Comparison of ENCODE assay signal across 16 cellular contexts in the genomic region with DNA sequence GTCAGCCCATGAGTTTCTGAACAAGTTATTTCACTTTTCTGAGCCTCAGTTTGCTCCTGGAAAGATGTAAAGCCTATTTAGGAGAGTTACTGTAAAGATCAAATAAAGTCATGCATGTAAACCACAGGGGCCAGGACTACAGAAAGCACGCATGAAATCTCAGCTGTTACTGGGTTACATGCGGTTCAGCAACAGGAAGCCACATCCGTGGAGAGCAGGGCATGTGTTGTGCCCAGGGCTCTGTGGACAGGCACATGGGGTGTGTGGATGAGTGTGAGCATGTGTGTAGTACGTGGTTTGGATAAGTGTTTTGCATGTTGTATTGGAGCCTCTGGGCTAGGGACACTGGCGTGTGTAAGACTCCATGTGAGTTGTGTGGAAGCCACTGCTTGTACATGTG. TPM values are rescaled to one million over a fixed set of nuclear protein-coding genes. Genes with fewer than 3 reads are reported as not detected.
DNase-seq lines count a peak whose midpoint lies in the region; ATAC-seq, FAIRE-seq and TF ChIP-seq lines count a peak whose summit lies in the region.
"Had no signal": no experiment of that assay in that cellular context is flagged by ENCODE, and none has a peak within 500 bp of the region (broad histone marks: within the 10 kb centered on the region; RNA-seq: fewer than 3 reads in every experiment).

No MANE protein-coding gene starts in this region.

- H2AFZ ChIP-seq in IMR-90 (replicated peaks; ENCODE audit: low read length, poor library complexity) = peak overlapping the region; percentile 13
- no peak overlapping the region for H2AFZ ChIP-seq in keratinocyte (ENCODE audit: control insufficient read depth, low read length)
- H2AFZ ChIP-seq in MM.1S (ENCODE audit: low read length) = no peak overlapping the region

- H4K8ac ChIP-seq in IMR-90 (ENCODE audit: low read depth in 2 of 2, low read length in 2 of 2) = no peak overlapping the region; a peak in 1 of 4 replicates

- in situ Hi-C loops in IMR-90 (cut with MboI; ENCODE audit: low sequenced_read_pairs) = no loop called here

- H3K9me1 ChIP-seq in IMR-90 (ENCODE audit: insufficient read depth, low read length) (peaks cover 16% of the 10 kb centered on the region), keratinocyte (ENCODE audit: control insufficient read depth, extremely low read depth, insufficient read depth, low read length) (peaks cover 3% of the 10 kb centered on the region)

- H3K4me1 ChIP-seq in CD4-positive, CD25-positive, alpha-beta regulatory T cell (ENCODE audit: control insufficient read depth, insufficient read depth, low read length, poor library complexity, severe bottlenecking) = peaks cover 62% of the 10 kb centered on the region
- H3K4me1 ChIP-seq in IMR-90 (ENCODE audit: control insufficient read depth, insufficient read depth, low read length) (peaks cover 16% of the 10 kb centered on the region), keratinocyte (ENCODE audit: control insufficient read depth, extremely low read depth, insufficient read depth, low read length) (peaks cover 48% of the 10 kb centered on the region), MM.1S (ENCODE audit: low read length) (peaks cover 7% of the 10 kb centered on the region)

- POLR2A ChIA-PET in IMR-90 (lab: Charles Lee; ENCODE audit: unreplicated experiment) = no interaction called here
- POLR2A ChIA-PET in activated CD8-positive, alpha-beta T cell treated with anti-CD3 and anti-CD28 coated beads, Interleukin-2, amount 10 ng/mL, durations not matched to agents 7 days and 5 days (lab: Charles Lee) = no interaction called here

- H2BK20ac ChIP-seq in IMR-90 (ENCODE audit: low read depth, low read length) = no peak overlapping the region

- peaks cover 1% of the 10 kb centered on the region for H3K27me3 ChIP-seq in CD4-positive, CD25-positive, alpha-beta regulatory T cell (ENCODE audit: control insufficient read depth, insufficient read depth, low read length)
- H3K27me3 ChIP-seq in IMR-90 (ENCODE audit: control insufficient read depth, insufficient read depth, low read length) (no peaks in the 10 kb centered on the region), keratinocyte (ENCODE audit: control insufficient read depth, extremely low read depth, insufficient read depth, low read length) (no peaks in the 10 kb centered on the region), MM.1S (replicated peaks; ENCODE audit: insufficient read depth, low read length) (peaks cover 40% of the 10 kb centered on the region)
- H3K27me3 ChIP-seq: ovary had no signal

- no peak overlapping the region for H3K14ac ChIP-seq in IMR-90 (replicated peaks; ENCODE audit: low read depth, low read length)

- H3K36me3 ChIP-seq in CD4-positive, CD25-positive, alpha-beta regulatory T cell (ENCODE audit: control insufficient read depth, insufficient read depth, low read length) = no peaks in the 10 kb centered on the region
- H3K36me3 ChIP-seq in IMR-90 (ENCODE audit: control insufficient read depth, insufficient read depth, low read length) (no peaks in the 10 kb centered on the region), keratinocyte (ENCODE audit: control insufficient read depth in 2 of 2, extremely low read depth in 1 of 2, insufficient read depth in 2 of 2, low read length in 2 of 2) (peaks cover 11 to 20% of the 10 kb centered on the region in 2 experiments), MM.1S (replicated peaks; ENCODE audit: insufficient read depth, low read length) (no peaks in the 10 kb centered on the region)
- H3K36me3 ChIP-seq: heart left ventricle, left lung, ovary had no signal

- peak; percentile 71 to 76 for ATAC-seq in CD4-positive, CD25-positive, alpha-beta regulatory T cell (ENCODE audit: low read depth in 2 of 2)
- no peak for ATAC-seq in IMR-90 (ENCODE audit: low read depth)
- peak; percentile 48 for ATAC-seq in activated CD8-positive, alpha-beta T cell treated with anti-CD3 and anti-CD28 coated beads, Interleukin-2, amount 10 ng/mL, durations not matched to agents 7 days and 5 days
- no peak for ATAC-seq in HG02759 (IDR thresholded peaks at IDR 0.05; ENCODE audit: unreplicated experiment)
- no peak for ATAC-seq in GM21786 (IDR thresholded peaks at IDR 0.05; ENCODE audit: unreplicated experiment)
- ATAC-seq: heart left ventricle, left lung had no signal

- H3K56ac ChIP-seq in IMR-90 (ENCODE audit: extremely low read depth, insufficient read depth, low read length) = no peak overlapping the region

- no peak for TF ChIP-seq POLR2A in IMR-90 (IDR thresholded peaks at IDR 0.05; ENCODE audit: low read depth, low read length)

- H2AK5ac ChIP-seq in IMR-90 (ENCODE audit: low read depth, low read length) = peak overlapping the region; percentile 39; the same call in 1 of the 2 replicates

- H3K9me3 ChIP-seq in CD4-positive, CD25-positive, alpha-beta regulatory T cell (ENCODE audit: control insufficient read depth in 2 of 2, low read length in 2 of 2) = no peaks in the 10 kb centered on the region
- H3K9me3 ChIP-seq in IMR-90 (ENCODE audit: control insufficient read depth, insufficient read depth, low read length) (no peaks in the 10 kb centered on the region), keratinocyte (ENCODE audit: control insufficient read depth, low read depth, low read length) (no peaks in the 10 kb centered on the region), MM.1S (replicated peaks; ENCODE audit: insufficient read depth, low read length) (no peaks in the 10 kb centered on the region)
- H3K9me3 ChIP-seq: heart left ventricle, left lung, ovary had no signal

- no peaks in the 10 kb centered on the region for H3K36me3 Mint-ChIP-seq in CD4-positive, CD25-positive, alpha-beta regulatory T cell
- no peaks in the 10 kb centered on the region for H3K36me3 Mint-ChIP-seq in activated CD8-positive, alpha-beta T cell treated with anti-CD3 and anti-CD28 coated beads, Interleukin-2, amount 10 ng/mL, durations not matched to agents 7 days and 5 days (ENCODE audit: low read depth)
- H3K36me3 Mint-ChIP-seq: CD14-positive monocyte had no signal

- TF ChIP-seq CTCF in IMR-90 (conservative IDR thresholded peaks at IDR 0.05; ENCODE audit: low read depth, low read length) = no peak
- TF ChIP-seq CTCF in keratinocyte (optimal IDR thresholded peaks at IDR 0.05 in 1 of 3, IDR thresholded peaks at IDR 0.05 in 1 of 3, conservative IDR thresholded peaks at IDR 0.05 in 1 of 3; ENCODE audit: extremely low read depth in 1 of 3, insufficient read depth in 2 of 3, low read length in 3 of 3) = no peak
- TF ChIP-seq CTCF in MM.1S (IDR thresholded peaks at IDR 0.05; ENCODE audit: low read length) = no peak

- H4K20me1 ChIP-seq in IMR-90 (ENCODE audit: insufficient read depth, low read length) (peaks cover 3% of the 10 kb centered on the region; the same call in 1 of the 2 replicates), keratinocyte (ENCODE audit: control insufficient read depth, extremely low read depth, insufficient read depth, low read length) (peaks cover 10% of the 10 kb centered on the region), MM.1S (ENCODE audit: insufficient read depth, low read length) (no peaks in the 10 kb centered on the region)

- no peak overlapping the region for H3K27ac ChIP-seq in CD4-positive, CD25-positive, alpha-beta regulatory T cell (ENCODE audit: insufficient read depth, low read length, poor library complexity, severe bottlenecking)
- no peak overlapping the region for H3K27ac ChIP-seq in IMR-90 (ENCODE audit: insufficient read depth, low read length)
- peak overlapping the region; percentile 85 for H3K27ac ChIP-seq in keratinocyte (ENCODE audit: control insufficient read depth, insufficient read depth, low read length)
- no peak overlapping the region for H3K27ac ChIP-seq in MM.1S (ENCODE audit: low read length)
- H3K27ac ChIP-seq: left lung, ovary had no signal

- no peak overlapping the region for H3K4me3 ChIP-seq in CD4-positive, CD25-positive, alpha-beta regulatory T cell (ENCODE audit: low read depth, low read length)
- no peak overlapping the region for H3K4me3 ChIP-seq in IMR-90 (ENCODE audit: insufficient read depth, low read depth, low read length)
- H3K4me3 ChIP-seq in keratinocyte (ENCODE audit: control insufficient read depth in 2 of 3, extremely low read depth in 1 of 3, insufficient read depth in 2 of 3, low read depth in 1 of 3, low read length in 3 of 3) = no peak overlapping the region
- H3K4me3 ChIP-seq in MM.1S (ENCODE audit: low read length) = no peak overlapping the region
- H3K4me3 ChIP-seq: heart left ventricle, left lung, ovary had no signal

- H3K4me2 ChIP-seq in IMR-90 (ENCODE audit: low read depth, low read length) = no peak overlapping the region
- peak overlapping the region; percentile 58 for H3K4me2 ChIP-seq in keratinocyte (ENCODE audit: control insufficient read depth, extremely low read depth, insufficient read depth, low read depth, low read length)
- H3K4me2 ChIP-seq in MM.1S (ENCODE audit: low read depth, low read length) = no peak overlapping the region

- H3K4ac ChIP-seq in IMR-90 (ENCODE audit: low read depth, low read length) = peak overlapping the region; percentile 8; the same call in 1 of the 2 replicates

- H3K9ac ChIP-seq in IMR-90 (ENCODE audit: low read depth, low read length) = no peak overlapping the region
- H3K9ac ChIP-seq in keratinocyte (ENCODE audit: control insufficient read depth, extremely low read depth, insufficient read depth, low read length) = peak overlapping the region; percentile 91
- H3K9ac ChIP-seq in MM.1S (ENCODE audit: low read length) = no peak overlapping the region

- TF ChIP-seq RAD21 in IMR-90 (IDR thresholded peaks at IDR 0.05; ENCODE audit: low read length) = no peak

- no peak overlapping the region for H4K91ac ChIP-seq in IMR-90 (ENCODE audit: insufficient read depth, low read depth, low read length)

- H3K18ac ChIP-seq in IMR-90 (ENCODE audit: low read depth, low read length) = no peak overlapping the region

- peak overlapping the region; percentile 65; the same call in 1 of the 2 replicates for H3K23ac ChIP-seq in IMR-90 (ENCODE audit: low read depth, low read length)

- WGBS in IMR-90 (ENCODE audit: extremely low coverage in 2 of 2, insufficient read length in 1 of 2), 2 experiments = 95% methylated on average over 3 of the region's 5 CpGs; no CpG with 5 or more reads in 1 of the 2 experiments

- peaks cover 5 to 75% (median 29%) of the 10 kb centered on the region in 4 donors for H3K4me1 Mint-ChIP-seq in CD4-positive, CD25-positive, alpha-beta regulatory T cell
- H3K4me1 Mint-ChIP-seq in activated CD8-positive, alpha-beta T cell treated with anti-CD3 and anti-CD28 coated beads, Interleukin-2, amount 10 ng/mL, durations not matched to agents 7 days and 5 days (ENCODE audit: low read depth) = peaks cover 55% of the 10 kb centered on the region

- H3K27ac Mint-ChIP-seq in CD4-positive, CD25-positive, alpha-beta regulatory T cell = peak overlapping the region in 2 of 3 donors; percentile 42 to 62
- no peak overlapping the region for H3K27ac Mint-ChIP-seq in activated CD8-positive, alpha-beta T cell treated with anti-CD3 and anti-CD28 coated beads, Interleukin-2, amount 10 ng/mL, durations not matched to agents 7 days and 5 days

- H3K27me3 Mint-ChIP-seq in CD4-positive, CD25-positive, alpha-beta regulatory T cell = peaks cover 12% of the 10 kb centered on the region
- peaks cover 49% of the 10 kb centered on the region for H3K27me3 Mint-ChIP-seq in activated CD8-positive, alpha-beta T cell treated with anti-CD3 and anti-CD28 coated beads, Interleukin-2, amount 10 ng/mL, durations not matched to agents 7 days and 5 days (ENCODE audit: low read depth)

- no peak overlapping the region for H2BK5ac ChIP-seq in IMR-90 (ENCODE audit: low read depth, low read length, poor library complexity, severe bottlenecking)

- peak; percentile 72 for FAIRE-seq in keratinocyte (lab: Jason Lieb, UNC)

- H2AK9ac ChIP-seq in IMR-90 (replicated peaks; ENCODE audit: low read depth, low read length, poor library complexity) = no peak overlapping the region

- peaks cover 12% of the 10 kb centered on the region for H3F3A ChIP-seq in MM.1S (ENCODE audit: insufficient read depth, low read length)

- H4K5ac ChIP-seq in IMR-90 (ENCODE audit: low read depth, low read length) = no peak overlapping the region

- no TSS peak for BruUV-seq in IMR-90 (replicated peaks; lab: Mats Ljungman, UMichigan)

- CTCF ChIA-PET in IMR-90 (lab: Yijun Ruan, JAX) = interaction anchor here (0.6 kb wide), 1 partner anchor 339 kb away, joined by 4 read pairs; no protein-coding TSS in a partner anchor
- CTCF ChIA-PET in activated CD8-positive, alpha-beta T cell treated with anti-CD3 and anti-CD28 coated beads, Interleukin-2, amount 10 ng/mL, durations not matched to agents 7 days and 5 days (lab: Charles Lee) = no interaction called here

- no peaks in the 10 kb centered on the region for H3K9me2 ChIP-seq in MM.1S (replicated peaks; ENCODE audit: insufficient read depth, low read length)

- peaks cover 41% of the 10 kb centered on the region for H3K79me2 ChIP-seq in keratinocyte (ENCODE audit: control insufficient read depth, insufficient read depth, low read length)
- H3K79me2 ChIP-seq in MM.1S (ENCODE audit: low read length) = no peaks in the 10 kb centered on the region

- dilution Hi-C loops in IMR-90 (cut with HindIII; ENCODE audit: low sequenced_read_pairs, unreplicated experiment) = no loop called here
- dilution Hi-C loops in keratinocyte (cut with MboI; ENCODE audit: extremely low pct_ligation_motif_present, low sequenced_read_pairs) = no loop called here

- intact Hi-C loops in IMR-90 (cut with micrococcal nuclease) = no loop called here

- peak overlapping the region in 3 of 4 donors; percentile 18 to 70 (median 44) for H3K4me3 Mint-ChIP-seq in CD4-positive, CD25-positive, alpha-beta regulatory T cell
- no peak overlapping the region for H3K4me3 Mint-ChIP-seq in activated CD8-positive, alpha-beta T cell treated with anti-CD3 and anti-CD28 coated beads, Interleukin-2, amount 10 ng/mL, durations not matched to agents 7 days and 5 days

- H2BK120ac ChIP-seq in IMR-90 (ENCODE audit: low read depth, low read length) = no peak overlapping the region

- 0 out of 3 replicates have a peak overlapping the region, but pooled peaks have one; percentile 28 for H2BK15ac ChIP-seq in IMR-90 (ENCODE audit: low read depth, low read length)

- H3K9me3 Mint-ChIP-seq in CD4-positive, CD25-positive, alpha-beta regulatory T cell = no peaks in the 10 kb centered on the region
- no peaks in the 10 kb centered on the region for H3K9me3 Mint-ChIP-seq in activated CD8-positive, alpha-beta T cell treated with anti-CD3 and anti-CD28 coated beads, Interleukin-2, amount 10 ng/mL, durations not matched to agents 7 days and 5 days (ENCODE audit: insufficient read depth)

- peaks cover 4 to 32% of the 10 kb centered on the region in 2 experiments; a peak in 3 of 4 replicates for H3K79me1 ChIP-seq in IMR-90 (ENCODE audit: low read depth in 1 of 2, low read length in 2 of 2)

- DNase-seq in CD4-positive, CD25-positive, alpha-beta regulatory T cell = peak in 2 of 3 donors; percentile 59 to 80
- DNase-seq in IMR-90 (no peak), keratinocyte (ENCODE audit: low read depth, low spot score) (no peak), MM.1S (no peak), NCI-H226 (no peak)
- DNase-seq in activated CD8-positive, alpha-beta T cell treated with anti-CD3 and anti-CD28 coated beads, Interleukin-2, amount 10 ng/mL, durations not matched to agents 7 days and 5 days = peak; percentile 70
- DNase-seq: heart left ventricle; left lung; NCI-H1048; NCI-H524; ovary; SHP77 treated with DMSO at 0.1 percent for 48 hours; stimulated activated CD4-positive, alpha-beta T cell treated with anti-CD3 and anti-CD28 coated beads, Interleukin-4, amount 100 ng/mL, for 1 hour had no signal

RNA-seq across cellular contexts. Expression of gene EPHA2, which starts 2.2 kb away (rescaled TPM):
- total RNA-seq in CD4-positive, CD25-positive, alpha-beta regulatory T cell = not detected
- not detected for polyA plus RNA-seq in CD4-positive, CD25-positive, alpha-beta regulatory T cell
- 22.5 and 24.0 TPM in 2 replicates for total RNA-seq in IMR-90 (2012; rRNA removed)
- polyA plus RNA-seq in IMR-90 (2012; rRNA removed) (72.6 and 82.5 TPM in 2 replicates), keratinocyte (55.6 to 70.9 TPM (median 60.3 TPM) in 3 replicates)
- 65.8 and 89.5 TPM in 2 replicates for polyA plus RNA-seq in IMR-90 (2012; cell fraction: cytosol; rRNA removed)
- 96.5 and 215 TPM in 2 replicates for polyA plus RNA-seq in IMR-90 (2012; cell fraction: nucleus; rRNA removed; ENCODE audit: low replicate concordance)
- total RNA-seq in activated CD8-positive, alpha-beta T cell treated with anti-CD3 and anti-CD28 coated beads, Interleukin-2, amount 10 ng/mL, durations not matched to agents 7 days and 5 days = not detected
- 31.9 TPM for polyA plus RNA-seq in keratinocyte (2011; ENCODE audit: low read depth)
- 36.6 and 49.9 TPM in 2 replicates for polyA plus RNA-seq in keratinocyte (2011; cell fraction: cytosol; rRNA removed)
- polyA plus RNA-seq in keratinocyte (2011; cell fraction: nucleus; rRNA removed) = 176 and 195 TPM in 2 replicates
- polyA plus RNA-seq in keratinocyte (2012; ENCODE audit: low replicate concordance) = 64.4 and 71.6 TPM in 2 replicates
- 113 to 223 TPM (median 129 TPM) in 3 replicates for polyA minus RNA-seq in keratinocyte
- polyA minus RNA-seq in keratinocyte (2011; cell fraction: cytosol; rRNA and poly(A)+ RNA removed) = 152 TPM
- 153 and 207 TPM in 2 replicates for polyA minus RNA-seq in keratinocyte (2011; cell fraction: nucleus; rRNA and poly(A)+ RNA removed)
- polyA plus RNA-seq: CD14-positive monocyte had no signal

RNA-seq across cellular contexts. Expression of gene ARHGEF19, which starts 54.4 kb away (rescaled TPM):
- 10.4 TPM for total RNA-seq in CD4-positive, CD25-positive, alpha-beta regulatory T cell
- polyA plus RNA-seq in CD4-positive, CD25-positive, alpha-beta regulatory T cell = 1 to 10 TPM; 5.6 to 8.5 (median 8.1) TPM
- 3.3 and 4.5 TPM in 2 replicates for total RNA-seq in IMR-90 (2012; rRNA removed)
- polyA plus RNA-seq in IMR-90 (2012; rRNA removed) (16.8 and 17.2 TPM in 2 replicates), keratinocyte (5.0 to 7.1 TPM (median 5.1 TPM) in 3 replicates)
- polyA plus RNA-seq in IMR-90 (2012; cell fraction: cytosol; rRNA removed) = 13.6 and 18.3 TPM in 2 replicates
- 34.8 and 65.2 TPM in 2 replicates for polyA plus RNA-seq in IMR-90 (2012; cell fraction: nucleus; rRNA removed; ENCODE audit: low replicate concordance)
- 10 to 100 TPM; 11.4 to 11.9 TPM for total RNA-seq in activated CD8-positive, alpha-beta T cell treated with anti-CD3 and anti-CD28 coated beads, Interleukin-2, amount 10 ng/mL, durations not matched to agents 7 days and 5 days
- polyA plus RNA-seq in keratinocyte (2011; ENCODE audit: low read depth) = 2.4 TPM
- polyA plus RNA-seq in keratinocyte (2011; cell fraction: cytosol; rRNA removed) = 2.6 and 4.1 TPM in 2 replicates
- polyA plus RNA-seq in keratinocyte (2011; cell fraction: nucleus; rRNA removed) = 10.6 and 14.4 TPM in 2 replicates
- polyA plus RNA-seq in keratinocyte (2012; ENCODE audit: low replicate concordance) = 2.1 and 5.8 TPM in 2 replicates
- 4.3 to 8.0 TPM (median 4.6 TPM) in 3 replicates for polyA minus RNA-seq in keratinocyte
- polyA minus RNA-seq in keratinocyte (2011; cell fraction: cytosol; rRNA and poly(A)+ RNA removed) = 4.4 TPM
- 3.0 and 4.4 TPM in 2 replicates for polyA minus RNA-seq in keratinocyte (2011; cell fraction: nucleus; rRNA and poly(A)+ RNA removed)

Comparison
In these comparisons a context has a peak if more than half of its experiments do, and no peak if none do; other contexts are left out.
1. ATAC-seq: peak in CD4-positive, CD25-positive, alpha-beta regulatory T cell (2 of 2) and activated CD8-positive, alpha-beta T cell treated with anti-CD3 and anti-CD28 coated beads, Interleukin-2, amount 10 ng/mL, durations not matched to agents 7 days and 5 days (single experiment); none in IMR-90 (single experiment), HG02759 (single experiment) and GM21786 (single experiment).
2. DNase-seq: peak in CD4-positive, CD25-positive, alpha-beta regulatory T cell (2 of 3) and activated CD8-positive, alpha-beta T cell treated with anti-CD3 and anti-CD28 coated beads, Interleukin-2, amount 10 ng/mL, durations not matched to agents 7 days and 5 days (single experiment); none in IMR-90 (single experiment), keratinocyte (single experiment), MM.1S (single experiment) and NCI-H226 (single experiment).
3. RNA of gene EPHA2, which starts 2.2 kb away (total RNA-seq): 22.5 to 24.0 TPM in IMR-90; not detected in CD4-positive, CD25-positive, alpha-beta regulatory T cell (single experiment) and not detected in activated CD8-positive, alpha-beta T cell treated with anti-CD3 and anti-CD28 coated beads, Interleukin-2, amount 10 ng/mL, durations not matched to agents 7 days and 5 days; every median in the first group is over 10 times any median in the second.